Comparison of ENCODE assay signal across 10 cellular contexts in the genomic region with DNA sequence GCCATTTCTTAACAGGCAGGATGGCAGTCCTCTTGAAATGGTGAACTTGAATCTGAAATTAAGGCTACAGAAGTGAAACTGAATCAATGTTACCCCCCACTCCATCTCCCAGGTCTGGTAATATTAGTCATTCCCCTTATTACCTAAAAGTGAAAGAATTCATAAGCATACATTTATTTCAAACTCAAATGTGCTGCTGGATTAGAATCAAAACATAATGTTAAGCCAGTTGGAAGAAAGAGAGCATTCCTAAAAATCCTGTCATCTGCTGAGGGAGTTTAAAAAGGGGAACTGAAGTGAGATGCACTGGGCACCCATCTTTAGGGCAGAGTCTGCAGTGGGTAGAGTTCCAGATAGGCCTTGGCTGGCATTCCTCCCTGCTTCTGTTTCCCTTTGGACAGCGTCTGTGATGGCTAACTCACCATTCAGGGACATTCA. TPM values are rescaled to one million over a fixed set of nuclear protein-coding genes. Genes with fewer than 3 reads are reported as not detected.
DNase-seq lines count a peak whose midpoint lies in the region; ATAC-seq and TF ChIP-seq lines count a peak whose summit lies in the region.
"Had no signal": no experiment of that assay in that cellular context is flagged by ENCODE, and none has a peak within 500 bp of the region (broad histone marks: within the 10 kb centered on the region; RNA-seq: fewer than 3 reads in every experiment).

No MANE protein-coding gene starts in this region.

- TF ChIP-seq CTCF in endodermal cell (conservative IDR thresholded peaks at IDR 0.05) (no peak), endothelial cell (IDR thresholded peaks at IDR 0.05; ENCODE audit: unreplicated experiment) (no peak)

- peak; percentile 12 for DNase-seq in NCI-H446 treated with DMSO at 0.1 percent for 48 hours (lab: John Stamatoyannopoulos, UW)
- DNase-seq in endodermal cell = no peak
- no peak for DNase-seq in RPMI8226
- no peak for DNase-seq in endothelial cell (ENCODE audit: low spot score)
- no peak for DNase-seq in dermis blood vessel endothelial cell
- DNase-seq: activated CD4-positive, alpha-beta T cell treated with anti-CD3 and anti-CD28 coated beads, Interleukin-2, amount 50 U/mL, for 4 hours had no signal

- H3K36me3 ChIP-seq in endodermal cell (ENCODE audit: control insufficient read depth, insufficient read depth, low read length) = peaks cover 33% of the 10 kb centered on the region
- no peaks in the 10 kb centered on the region for H3K36me3 ChIP-seq in skeletal muscle tissue (ENCODE audit: control insufficient read depth in 3 of 3, insufficient read depth in 3 of 3, low read length in 3 of 3)

- H3K9me3 Mint-ChIP-seq in endodermal cell (no peaks in the 10 kb centered on the region), endothelial cell (ENCODE audit: unreplicated experiment) (no peaks in the 10 kb centered on the region)

- H3K4me3 ChIP-seq in endodermal cell (ENCODE audit: low read length) (no peak overlapping the region), skeletal muscle tissue (ENCODE audit: low read length in 3 of 3) (no peak overlapping the region)

- WGBS in endodermal cell (ENCODE audit: insufficient coverage in 1 of 2, insufficient read length in 1 of 2), 2 experiments = 80 to 95% methylated on average over 1 of the region's 1 CpG

- H3K27me3 ChIP-seq in endodermal cell (ENCODE audit: control insufficient read depth, insufficient read depth, low read length, poor library complexity, severe bottlenecking) = no peaks in the 10 kb centered on the region
- H3K27me3 ChIP-seq in skeletal muscle tissue (ENCODE audit: control insufficient read depth in 3 of 3, insufficient read depth in 3 of 3, low read length in 3 of 3) = no peaks in the 10 kb centered on the region

- H3K4me1 ChIP-seq in endodermal cell (ENCODE audit: control insufficient read depth, insufficient read depth, low read length) (no peaks in the 10 kb centered on the region), skeletal muscle tissue (ENCODE audit: control insufficient read depth in 3 of 3, insufficient read depth in 3 of 3, low read length in 3 of 3) (peaks cover 26 to 42% (median 39%) of the 10 kb centered on the region in 3 donors)

- H3K9me3 ChIP-seq in endodermal cell (ENCODE audit: control insufficient read depth, low read length) (no peaks in the 10 kb centered on the region), skeletal muscle tissue (ENCODE audit: control insufficient read depth in 3 of 3, low read length in 3 of 3) (no peaks in the 10 kb centered on the region)

- H3K27me3 Mint-ChIP-seq in endodermal cell (ENCODE audit: insufficient read depth) (no peaks in the 10 kb centered on the region), endothelial cell (ENCODE audit: unreplicated experiment) (no peaks in the 10 kb centered on the region)

- peaks cover 19% of the 10 kb centered on the region for H3K36me3 Mint-ChIP-seq in endodermal cell (ENCODE audit: low read depth)
- H3K36me3 Mint-ChIP-seq in endothelial cell (ENCODE audit: low read depth, unreplicated experiment) = peaks cover 11% of the 10 kb centered on the region

- H3K27ac Mint-ChIP-seq in endodermal cell (peak overlapping the region; percentile 67), endothelial cell (ENCODE audit: unreplicated experiment) (no peak overlapping the region)

- H3K9ac ChIP-seq in endodermal cell (ENCODE audit: extremely low read depth, low read length, poor library complexity, severe bottlenecking) (no peak overlapping the region), skeletal muscle tissue (ENCODE audit: low read depth in 1 of 3, low read length in 3 of 3) (no peak overlapping the region)

- H3K4me1 Mint-ChIP-seq in endodermal cell = peaks cover 69% of the 10 kb centered on the region
- H3K4me1 Mint-ChIP-seq in endothelial cell (ENCODE audit: unreplicated experiment) = peaks cover 16% of the 10 kb centered on the region

- no peak overlapping the region for H3K4me3 Mint-ChIP-seq in endodermal cell
- no peak overlapping the region for H3K4me3 Mint-ChIP-seq in endothelial cell (ENCODE audit: unreplicated experiment)

- peak; percentile 44 for ATAC-seq in GM19452 (IDR thresholded peaks at IDR 0.05; ENCODE audit: unreplicated experiment)
- no peak for ATAC-seq in HG02885 (IDR thresholded peaks at IDR 0.05; ENCODE audit: poor library complexity, unreplicated experiment)
- ATAC-seq: HCT116 had no signal

- H3K27ac ChIP-seq in endodermal cell (ENCODE audit: low read depth, low read length) (no peak overlapping the region), skeletal muscle tissue (ENCODE audit: low read depth, low read length) (peak overlapping the region; percentile 45)

RNA-seq across cellular contexts. Expression of a gene that starts 17.4 kb away (rescaled TPM):
- total RNA-seq in endodermal cell (10 to 100 TPM; 68.4 to 77.6 TPM), skeletal muscle tissue (18.3 TPM), endothelial cell (ENCODE audit: unreplicated experiment) (69.2 TPM), dermis blood vessel endothelial cell (62.2 and 80.5 TPM in 2 replicates)
- 60.0 TPM for polyA plus RNA-seq in endodermal cell (2013, experiment 1 of 2)
- 50.1 TPM for polyA plus RNA-seq in endodermal cell (2013, experiment 2 of 2)

RNA-seq across cellular contexts. Expression of a gene that starts 17.8 kb away (rescaled TPM):
- 10 to 100 TPM; 25.3 to 33.4 TPM for total RNA-seq in endodermal cell
- 17.1 TPM for polyA plus RNA-seq in endodermal cell (2013, experiment 1 of 2)
- polyA plus RNA-seq in endodermal cell (2013, experiment 2 of 2) = 15.9 TPM
- 5.7 TPM for total RNA-seq in skeletal muscle tissue
- 21.6 TPM for total RNA-seq in endothelial cell (ENCODE audit: unreplicated experiment)
- total RNA-seq in dermis blood vessel endothelial cell = 11.9 and 23.1 TPM in 2 replicates

RNA-seq across cellular contexts. Expression of a gene that starts 33.3 kb away (rescaled TPM):
- under 1 TPM; 0.62 to 0.66 TPM for total RNA-seq in endodermal cell
- polyA plus RNA-seq in endodermal cell (2013, experiment 1 of 2) = 0.53 TPM
- 0.54 TPM for polyA plus RNA-seq in endodermal cell (2013, experiment 2 of 2)
- 0.52 TPM for total RNA-seq in skeletal muscle tissue
- total RNA-seq in endothelial cell (ENCODE audit: unreplicated experiment) = 3.6 TPM
- total RNA-seq in dermis blood vessel endothelial cell = 0.14 and 0.17 TPM in 2 replicates
